ENCODE assay signal across 8 cellular contexts in the genomic region with DNA sequence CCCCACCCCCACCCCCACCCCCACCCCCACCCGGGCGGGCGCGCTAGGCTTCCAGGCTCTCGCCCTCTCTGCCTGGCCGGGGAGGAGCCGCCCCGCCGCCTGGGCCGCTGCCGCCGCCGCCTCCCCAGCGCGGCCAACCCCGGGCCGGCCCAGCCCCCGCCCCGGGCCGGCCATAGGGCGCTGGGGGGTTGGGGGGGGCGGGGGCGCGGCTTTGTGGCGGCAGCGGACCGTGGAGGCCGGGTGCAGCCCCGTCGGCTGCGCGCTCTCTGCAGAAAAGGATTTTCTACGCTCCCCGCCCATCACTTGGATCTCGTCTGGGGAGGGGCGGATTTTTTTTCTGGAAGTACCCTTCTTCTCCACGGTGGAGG.
DNase-seq lines count a peak whose midpoint lies in the region; ATAC-seq and TF ChIP-seq lines count a peak whose summit lies in the region.

No MANE protein-coding gene starts in this region.

- no peaks in the 10 kb centered on the region for H4K20me1 ChIP-seq in OCI-LY1 (ENCODE audit: insufficient read depth, low read length)

- H3F3A ChIP-seq in OCI-LY1 (ENCODE audit: insufficient read depth, low read length) = no peaks in the 10 kb centered on the region

- H3K4me1 Mint-ChIP-seq in central memory CD8-positive, alpha-beta T cell = peaks cover 13% of the 10 kb centered on the region

- no peaks in the 10 kb centered on the region for H3K9me2 ChIP-seq in OCI-LY1 (ENCODE audit: low read depth, low read length)

- ATAC-seq in GM18868 (IDR thresholded peaks at IDR 0.05; ENCODE audit: unreplicated experiment) = peak; percentile 65
- ATAC-seq in HG03064 (IDR thresholded peaks at IDR 0.05; ENCODE audit: low read depth, unreplicated experiment) = peak; percentile 51
- peak; percentile 38 for ATAC-seq in central memory CD8-positive, alpha-beta T cell (replicated peaks; ENCODE audit: extremely low read depth, poor library complexity, severe bottlenecking)

- no peak overlapping the region for H2AFZ ChIP-seq in OCI-LY1 (ENCODE audit: low read length)

- DNase-seq in central memory CD8-positive, alpha-beta T cell (ENCODE audit: low spot score in 2 of 2) = no peak
- peak; percentile 82 for DNase-seq in left kidney (ENCODE audit: low read depth, low spot score)
- DNase-seq in activated effector memory CD4-positive, alpha-beta T cell treated with anti-CD3 and anti-CD28 coated beads, Interleukin-2, amount 50 U/mL, for 16 hours = no peak

- H3K27me3 Mint-ChIP-seq in central memory CD8-positive, alpha-beta T cell = peaks cover 48% of the 10 kb centered on the region

- H3K9me3 ChIP-seq in OCI-LY1 (ENCODE audit: low read length) (no peaks in the 10 kb centered on the region), subcutaneous abdominal adipose tissue (ENCODE audit: control insufficient read depth in 5 of 5, low read length in 5 of 5) (no peaks in the 10 kb centered on the region)

- no peaks in the 10 kb centered on the region for H3K36me3 Mint-ChIP-seq in central memory CD8-positive, alpha-beta T cell (ENCODE audit: insufficient read depth)

- H3K79me2 ChIP-seq in OCI-LY1 (ENCODE audit: insufficient read depth, low read length) = no peaks in the 10 kb centered on the region

- no peak for TF ChIP-seq CTCF in C4-2B (conservative IDR thresholded peaks at IDR 0.05)
- no peak for TF ChIP-seq CTCF in OCI-LY1 (IDR thresholded peaks at IDR 0.05; ENCODE audit: low read length)

- H3K4me2 ChIP-seq in OCI-LY1 (ENCODE audit: low read length) = peak overlapping the region; percentile 89

- no peak overlapping the region for H3K27ac Mint-ChIP-seq in central memory CD8-positive, alpha-beta T cell (ENCODE audit: low read depth)

- H3K4me1 ChIP-seq in OCI-LY1 (ENCODE audit: insufficient read depth, low read length, severe bottlenecking) = peaks cover 23% of the 10 kb centered on the region
- H3K4me1 ChIP-seq in subcutaneous abdominal adipose tissue (ENCODE audit: control insufficient read depth in 5 of 5, insufficient read depth in 5 of 5, low read length in 5 of 5) = peaks cover 0 to 45% (median 36%) of the 10 kb centered on the region in 5 donors

- H3K9ac ChIP-seq in OCI-LY1 (ENCODE audit: low read length) = peak overlapping the region; percentile 56
- H3K9ac ChIP-seq in subcutaneous abdominal adipose tissue (ENCODE audit: low read length in 5 of 5) = peak overlapping the region in 3 of 5 donors; percentile 81 to 94 (median 92)

- H3K27me3 ChIP-seq in OCI-LY1 (ENCODE audit: insufficient read depth, low read length) (no peaks in the 10 kb centered on the region), subcutaneous abdominal adipose tissue (ENCODE audit: control insufficient read depth in 5 of 5, insufficient read depth in 4 of 5, low read length in 5 of 5) (no peaks in the 10 kb centered on the region)

- H3K27ac ChIP-seq in C4-2B (peak overlapping the region; percentile 98), OCI-LY1 (ENCODE audit: low read depth, low read length, poor library complexity, severe bottlenecking) (no peak overlapping the region), subcutaneous abdominal adipose tissue (ENCODE audit: low read depth, low read length) (peak overlapping the region; percentile 97)

- peak overlapping the region; percentile 80 for H3K4me3 Mint-ChIP-seq in central memory CD8-positive, alpha-beta T cell

- H3K4me3 ChIP-seq in OCI-LY1 (ENCODE audit: low read depth, low read length, poor library complexity, severe bottlenecking) (peak overlapping the region; percentile 71), subcutaneous abdominal adipose tissue (ENCODE audit: low read depth in 1 of 5, low read length in 5 of 5) (peak overlapping the region in 4 of 5 donors; percentile 70 to 92 (median 83))

- no peaks in the 10 kb centered on the region for H3K9me3 Mint-ChIP-seq in central memory CD8-positive, alpha-beta T cell

- H3K36me3 ChIP-seq in OCI-LY1 (ENCODE audit: insufficient read depth, low read length) (no peaks in the 10 kb centered on the region), subcutaneous abdominal adipose tissue (ENCODE audit: control insufficient read depth in 5 of 5, insufficient read depth in 5 of 5, low read length in 5 of 5) (no peaks in the 10 kb centered on the region)
